8 cellular contexts compared by ENCODE assay signal in the genomic region with DNA sequence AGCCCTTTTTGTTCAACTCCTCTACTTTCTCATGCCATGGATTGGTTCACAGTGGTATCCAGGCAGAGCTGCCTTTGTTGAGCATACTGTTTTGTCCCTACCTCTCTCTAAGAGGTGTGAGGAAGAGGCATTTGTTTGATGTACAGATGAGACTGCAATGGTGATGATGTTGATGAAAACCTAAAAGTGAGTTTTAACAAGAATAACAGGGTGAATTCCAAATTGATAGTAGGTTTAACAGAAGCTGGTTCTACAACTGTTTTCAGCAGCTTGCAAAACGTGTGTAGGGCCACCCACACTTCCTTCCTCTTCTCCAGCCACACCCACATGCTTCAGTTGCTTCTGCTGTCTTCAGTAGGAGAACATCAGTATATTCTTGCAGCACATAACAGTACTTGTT. TPM values are rescaled to one million over a fixed set of nuclear protein-coding genes. Genes with fewer than 3 reads are reported as not detected.
DNase-seq lines count a peak whose midpoint lies in the region; ATAC-seq, FAIRE-seq and TF ChIP-seq lines count a peak whose summit lies in the region.

No MANE protein-coding gene starts in this region.

- H3K27ac Mint-ChIP-seq in activated naive CD8-positive, alpha-beta T cell treated with anti-CD3 and anti-CD28 coated beads for 36 hours: peak overlapping the region; percentile 90
- no peak overlapping the region for H3K27ac Mint-ChIP-seq in Calu3 (ENCODE audit: unreplicated experiment)
- no peak overlapping the region for H3K27ac Mint-ChIP-seq in endodermal cell

- no peaks in the 10 kb centered on the region for H3K9me3 ChIP-seq in endodermal cell (ENCODE audit: control insufficient read depth, low read length)

- H3K4me3 ChIP-seq in endodermal cell (ENCODE audit: low read length): no peak overlapping the region

- FAIRE-seq in urothelium cell line (lab: Jason Lieb, UNC): no peak

- intact Hi-C loops in Calu3 (cut with micrococcal nuclease; ENCODE audit: unreplicated experiment): loop anchor here (10.0 kb wide), 1 partner anchor 208 kb away; no protein-coding TSS in a partner anchor

- ATAC-seq in GM18508 (IDR thresholded peaks at IDR 0.05; ENCODE audit: insufficient read depth, unreplicated experiment) (peak; percentile 63), HG02840 (IDR thresholded peaks at IDR 0.05; ENCODE audit: low FRiP score, unreplicated experiment) (peak; percentile 80)

- TF ChIP-seq CTCF in Calu3 (IDR thresholded peaks at IDR 0.05; ENCODE audit: unreplicated experiment) (no peak), endodermal cell (conservative IDR thresholded peaks at IDR 0.05) (no peak)

- H3K4me1 Mint-ChIP-seq in activated naive CD8-positive, alpha-beta T cell treated with anti-CD3 and anti-CD28 coated beads for 36 hours: peaks cover 74% of the 10 kb centered on the region
- H3K4me1 Mint-ChIP-seq in Calu3 (ENCODE audit: low read depth, unreplicated experiment) (peaks cover 18% of the 10 kb centered on the region), endodermal cell (peaks cover 3% of the 10 kb centered on the region)

- H3K36me3 ChIP-seq in endodermal cell (ENCODE audit: control insufficient read depth, insufficient read depth, low read length): peaks cover 9% of the 10 kb centered on the region

- no peaks in the 10 kb centered on the region for H3K9me3 Mint-ChIP-seq in activated naive CD8-positive, alpha-beta T cell treated with anti-CD3 and anti-CD28 coated beads for 36 hours
- H3K9me3 Mint-ChIP-seq in Calu3 (ENCODE audit: low read depth, unreplicated experiment): no peaks in the 10 kb centered on the region
- H3K9me3 Mint-ChIP-seq in endodermal cell: no peaks in the 10 kb centered on the region

- H3K27me3 Mint-ChIP-seq in activated naive CD8-positive, alpha-beta T cell treated with anti-CD3 and anti-CD28 coated beads for 36 hours: no peaks in the 10 kb centered on the region
- no peaks in the 10 kb centered on the region for H3K27me3 Mint-ChIP-seq in Calu3 (ENCODE audit: unreplicated experiment)
- no peaks in the 10 kb centered on the region for H3K27me3 Mint-ChIP-seq in endodermal cell (ENCODE audit: insufficient read depth)

- WGBS in endodermal cell (ENCODE audit: insufficient coverage in 1 of 2, insufficient read length in 1 of 2), 2 experiments: 70 to 79% methylated on average over 1 of the region's 1 CpG

- peak overlapping the region; percentile 77 for H3K4me3 Mint-ChIP-seq in activated naive CD8-positive, alpha-beta T cell treated with anti-CD3 and anti-CD28 coated beads for 36 hours
- no peak overlapping the region for H3K4me3 Mint-ChIP-seq in Calu3 (ENCODE audit: low read depth, unreplicated experiment)
- H3K4me3 Mint-ChIP-seq in endodermal cell: no peak overlapping the region

- H3K9ac ChIP-seq in endodermal cell (ENCODE audit: extremely low read depth, low read length, poor library complexity, severe bottlenecking): no peak overlapping the region

- peaks cover 7% of the 10 kb centered on the region for H3K36me3 Mint-ChIP-seq in activated naive CD8-positive, alpha-beta T cell treated with anti-CD3 and anti-CD28 coated beads for 36 hours
- H3K36me3 Mint-ChIP-seq in Calu3 (ENCODE audit: insufficient read depth, unreplicated experiment) (no peaks in the 10 kb centered on the region), endodermal cell (ENCODE audit: low read depth) (peaks cover 2% of the 10 kb centered on the region)

- no peaks in the 10 kb centered on the region for H3K4me1 ChIP-seq in endodermal cell (ENCODE audit: control insufficient read depth, insufficient read depth, low read length)

- no peak overlapping the region for H3K27ac ChIP-seq in endodermal cell (ENCODE audit: low read depth, low read length)

- BruUV-seq in Calu3 (replicated peaks; lab: Mats Ljungman, UMichigan): no TSS peak

- no peaks in the 10 kb centered on the region for H3K27me3 ChIP-seq in endodermal cell (ENCODE audit: control insufficient read depth, insufficient read depth, low read length, poor library complexity, severe bottlenecking)

- DNase-seq in RPMI8226 (peak; percentile 44), urothelium cell line (ENCODE audit: low spot score) (no peak), Calu3 (no peak), endodermal cell (no peak)
- DNase-seq in activated naive CD8-positive, alpha-beta T cell treated with anti-CD3 and anti-CD28 coated beads for 36 hours: peak; percentile 40
- peak; percentile 50 for DNase-seq in stimulated activated CD4-positive, alpha-beta T cell treated with anti-CD3 and anti-CD28 coated beads, Interleukin-15, amount 100 ng/mL, for 24 hours

- CTCF ChIA-PET in Calu3 (lab: Charles Lee): no interaction called here

RNA-seq across cellular contexts. Expression of a gene that starts 10.2 kb away (rescaled TPM):
- total RNA-seq in activated naive CD8-positive, alpha-beta T cell treated with anti-CD3 and anti-CD28 coated beads for 36 hours: 10 to 100 TPM; 26.8 to 29.3 TPM
- 21.0 and 21.8 TPM in 2 replicates for total RNA-seq in Calu3 (2022)
- total RNA-seq in endodermal cell: 10 to 100 TPM; 19.4 TPM
- 13.3 TPM for polyA plus RNA-seq in endodermal cell (2013, experiment 1 of 2)
- polyA plus RNA-seq in endodermal cell (2013, experiment 2 of 2): 13.5 TPM

Comparison
In these comparisons a context has a peak if more than half of its experiments do, and no peak if none do; other contexts are left out.
1. DNase-seq: peak in RPMI8226 (single experiment), activated naive CD8-positive, alpha-beta T cell treated with anti-CD3 and anti-CD28 coated beads for 36 hours (single experiment) and stimulated activated CD4-positive, alpha-beta T cell treated with anti-CD3 and anti-CD28 coated beads, Interleukin-15, amount 100 ng/mL, for 24 hours (single experiment); none in urothelium cell line (single experiment), Calu3 (single experiment) and endodermal cell (single experiment).